ENCODE assay signal across 10 cellular contexts in genomic region chr11:109864161-109864661, GRCh38.
DNase-seq lines count a peak whose midpoint lies in the region; ATAC-seq, FAIRE-seq and TF ChIP-seq lines count a peak whose summit lies in the region.
"Had no signal": no experiment of that assay in that cellular context is flagged by ENCODE, and none has a peak within 500 bp of the region (broad histone marks: within the 10 kb centered on the region; RNA-seq: fewer than 3 reads in every experiment).

No MANE protein-coding gene starts in this region.

- TF ChIP-seq POLR2A in H54 (IDR thresholded peaks at IDR 0.05; ENCODE audit: low read depth, low read length) = no peak

- CTCF ChIA-PET in activated naive CD4-positive, alpha-beta T cell treated with anti-CD3 and anti-CD28 coated beads for 36 hours (lab: Charles Lee) = no interaction called here

- FAIRE-seq in astrocyte (lab: Jason Lieb, UNC) (no peak), H54 (lab: Jason Lieb, UNC) (no peak)

- H3K27ac Mint-ChIP-seq in astrocyte (ENCODE audit: unreplicated experiment) = no peak overlapping the region
- no peak overlapping the region for H3K27ac Mint-ChIP-seq in activated naive CD4-positive, alpha-beta T cell treated with anti-CD3 and anti-CD28 coated beads for 36 hours

- H3K36me3 Mint-ChIP-seq in astrocyte (ENCODE audit: low read depth, unreplicated experiment) = no peaks in the 10 kb centered on the region
- H3K36me3 Mint-ChIP-seq in activated naive CD4-positive, alpha-beta T cell treated with anti-CD3 and anti-CD28 coated beads for 36 hours (ENCODE audit: low read depth) = no peaks in the 10 kb centered on the region

- H3K9ac ChIP-seq in astrocyte (ENCODE audit: low read length) = no peak overlapping the region

- H3K4me1 ChIP-seq in astrocyte (ENCODE audit: insufficient read depth, low read length) (peaks cover 8% of the 10 kb centered on the region), mucosa of descending colon (ENCODE audit: low read depth) (no peaks in the 10 kb centered on the region)

- no peaks in the 10 kb centered on the region for H3K27me3 ChIP-seq in astrocyte (ENCODE audit: insufficient read depth, low read length)

- H3K36me3 ChIP-seq in astrocyte (ENCODE audit: insufficient read depth, low read length) (no peaks in the 10 kb centered on the region), mucosa of descending colon (ENCODE audit: low read depth) (no peaks in the 10 kb centered on the region)

- H3K4me3 ChIP-seq in astrocyte (ENCODE audit: insufficient read depth, low read depth, low read length) (no peak overlapping the region), mucosa of descending colon (no peak overlapping the region)

- H3K9me3 Mint-ChIP-seq in astrocyte (ENCODE audit: unreplicated experiment) = no peaks in the 10 kb centered on the region
- no peaks in the 10 kb centered on the region for H3K9me3 Mint-ChIP-seq in activated naive CD4-positive, alpha-beta T cell treated with anti-CD3 and anti-CD28 coated beads for 36 hours

- TF ChIP-seq CTCF in astrocyte (IDR thresholded peaks at IDR 0.05; ENCODE audit: insufficient read depth, low read depth, low read length) (no peak), mucosa of descending colon (IDR thresholded peaks at IDR 0.05) (no peak)

- H2AFZ ChIP-seq in astrocyte (ENCODE audit: low read depth, low read length) = no peak overlapping the region

- DNase-seq in ELR (ENCODE audit: low read depth) (peak; percentile 36), astrocyte (ENCODE audit: low read depth) (peak; percentile 82), posterior cingulate gyrus (no peak), H54 (ENCODE audit: insufficient read length, low spot score) (no peak), mucosa of descending colon (no peak)
- DNase-seq in activated naive CD4-positive, alpha-beta T cell treated with anti-CD3 and anti-CD28 coated beads for 36 hours = no peak
- DNase-seq: DMS 273 treated with DMSO at 0.1 percent for 48 hours, KBM-7 had no signal

- ATAC-seq in GM19395 (IDR thresholded peaks at IDR 0.05; ENCODE audit: unreplicated experiment) (peak; percentile 98), HG03066 (IDR thresholded peaks at IDR 0.05; ENCODE audit: low read depth, unreplicated experiment) (peak; percentile 97), mucosa of descending colon (no peak)

- no peak overlapping the region for H3K4me3 Mint-ChIP-seq in astrocyte (ENCODE audit: unreplicated experiment)
- no peak overlapping the region for H3K4me3 Mint-ChIP-seq in activated naive CD4-positive, alpha-beta T cell treated with anti-CD3 and anti-CD28 coated beads for 36 hours

- intact Hi-C loops in posterior cingulate gyrus (cut with DNase I) = loop anchor here (10.0 kb wide), 1 partner anchor 1159 kb away; no protein-coding TSS in a partner anchor
- intact Hi-C loops in activated naive CD4-positive, alpha-beta T cell treated with anti-CD3 and anti-CD28 coated beads for 36 hours (cut with micrococcal nuclease) = no loop called here
- intact Hi-C loops in mucosa of descending colon (cut with DNase I, micrococcal nuclease) = no loop called here

- H4K20me1 ChIP-seq in astrocyte (ENCODE audit: insufficient read depth, low read length) = no peaks in the 10 kb centered on the region

- no peaks in the 10 kb centered on the region for H3K9me3 ChIP-seq in astrocyte (ENCODE audit: insufficient read depth, low read depth, low read length)
- no peaks in the 10 kb centered on the region for H3K9me3 ChIP-seq in mucosa of descending colon

- H3K27ac ChIP-seq in astrocyte (ENCODE audit: low read depth, low read length) = no peak overlapping the region

- H3K4me1 Mint-ChIP-seq in astrocyte (ENCODE audit: low read depth, unreplicated experiment) = peaks cover 18% of the 10 kb centered on the region
- no peaks in the 10 kb centered on the region for H3K4me1 Mint-ChIP-seq in activated naive CD4-positive, alpha-beta T cell treated with anti-CD3 and anti-CD28 coated beads for 36 hours (ENCODE audit: low read depth)

- no peak overlapping the region for H3K4me2 ChIP-seq in astrocyte (ENCODE audit: low read length)

- H3K79me2 ChIP-seq in astrocyte (ENCODE audit: insufficient read depth, low read length) = no peaks in the 10 kb centered on the region

- no peaks in the 10 kb centered on the region for H3K27me3 Mint-ChIP-seq in astrocyte (ENCODE audit: low read depth, unreplicated experiment)
- H3K27me3 Mint-ChIP-seq in activated naive CD4-positive, alpha-beta T cell treated with anti-CD3 and anti-CD28 coated beads for 36 hours (ENCODE audit: low read depth) = no peaks in the 10 kb centered on the region

Comparison
In these comparisons a context has a peak if more than half of its experiments do, and no peak if none do; other contexts are left out.
1. DNase-seq: peak in ELR (single experiment) and astrocyte (single experiment); none in posterior cingulate gyrus (0 of 10), H54 (single experiment), activated naive CD4-positive, alpha-beta T cell treated with anti-CD3 and anti-CD28 coated beads for 36 hours (single experiment) and mucosa of descending colon (0 of 3).